ENCODE assay signal across 22 cellular contexts in genomic region chr9:92978345-92978875, GRCh38. TPM values are rescaled to one million over a fixed set of nuclear protein-coding genes. Genes with fewer than 3 reads are reported as not detected.
A peak's percentile ranks its signal among the peaks of the same experiment; 100 is the strongest.
DNase-seq lines count a peak whose midpoint lies in the region; ATAC-seq and TF ChIP-seq lines count a peak whose summit lies in the region.
"Had no signal": no experiment of that assay in that cellular context is flagged by ENCODE, and none has a peak within 500 bp of the region (broad histone marks: within the 10 kb centered on the region; RNA-seq: fewer than 3 reads in every experiment).

No MANE protein-coding gene starts in this region.

- peaks cover 85% of the 10 kb centered on the region for H3K4me1 Mint-ChIP-seq in stimulated activated naive CD8-positive, alpha-beta T cell treated with anti-CD3 and anti-CD28 coated beads, Interleukin-15, Interleukin-2, amounts not matched to agents 100 ng/mL and 50 ng/mL, for 24 hours (ENCODE audit: low read depth)
- peaks cover 79% of the 10 kb centered on the region for H3K4me1 Mint-ChIP-seq in activated CD4-positive, alpha-beta memory T cell treated with anti-CD3 and anti-CD28 coated beads for 36 hours (ENCODE audit: low read depth)
- H3K4me1 Mint-ChIP-seq in effector memory CD8-positive, alpha-beta T cell (ENCODE audit: low read depth in 2 of 2), result peaks cover 57 to 76% of the 10 kb centered on the region in 2 donors

- H3K9me2 ChIP-seq in hepatocyte (replicated peaks; ENCODE audit: insufficient read depth), result no peaks in the 10 kb centered on the region

- no peak for ATAC-seq in stimulated activated naive CD8-positive, alpha-beta T cell treated with anti-CD3 and anti-CD28 coated beads, Interleukin-15, Interleukin-2, amounts not matched to agents 100 U/mL and 50 U/mL, for 24 hours
- peak; percentile 37 for ATAC-seq in effector memory CD8-positive, alpha-beta T cell (replicated peaks)
- ATAC-seq: activated CD8-positive, alpha-beta memory T cell treated with anti-CD3 and anti-CD28 coated beads, Interleukin-2, amount 10 ng/mL, durations not matched to agents 7 days and 5 days; body of pancreas; gastroesophageal sphincter had no signal

- H3K9me3 ChIP-seq in BE2C (no peaks in the 10 kb centered on the region; the same call in 1 of the 2 replicates), hepatocyte (ENCODE audit: low read depth) (peaks cover 2% of the 10 kb centered on the region)
- H3K9me3 ChIP-seq: body of pancreas, gastroesophageal sphincter, Peyer's patch, SJSA1 had no signal

- WGBS in hepatocyte (ENCODE audit: low lambda C conversion rate, missing lambda C conversion rate), result 69% methylated on average over 2 of the region's 4 CpGs

- H3K27ac ChIP-seq in hepatocyte, result no peak overlapping the region
- H3K27ac ChIP-seq: esophagus squamous epithelium, gastroesophageal sphincter, Peyer's patch, SJSA1, tibial nerve had no signal

- no peak overlapping the region for H2AFZ ChIP-seq in hepatocyte

- H3K36me3 ChIP-seq in BE2C (no peaks in the 10 kb centered on the region), hepatocyte (replicated peaks; ENCODE audit: insufficient read depth, low read depth) (no peaks in the 10 kb centered on the region)
- H3K36me3 ChIP-seq: gastroesophageal sphincter, Peyer's patch, SJSA1, tibial nerve had no signal

- H3K9me3 Mint-ChIP-seq in stimulated activated naive CD8-positive, alpha-beta T cell treated with anti-CD3 and anti-CD28 coated beads, Interleukin-15, Interleukin-2, amounts not matched to agents 100 ng/mL and 50 ng/mL, for 24 hours, result peaks cover 4% of the 10 kb centered on the region
- H3K9me3 Mint-ChIP-seq in activated CD4-positive, alpha-beta memory T cell treated with anti-CD3 and anti-CD28 coated beads for 36 hours, result peaks cover 9% of the 10 kb centered on the region
- no peaks in the 10 kb centered on the region for H3K9me3 Mint-ChIP-seq in effector memory CD8-positive, alpha-beta T cell
- H3K9me3 Mint-ChIP-seq: activated B cell treated with CpG ODN at 0.5 μM for 24 hours had no signal

- H3K4me3 ChIP-seq in BE2C (ENCODE audit: low read depth, low read length), result no peak overlapping the region
- H3K4me3 ChIP-seq in hepatocyte, result no peak overlapping the region
- H3K4me3 ChIP-seq: body of pancreas, esophagus squamous epithelium, gastroesophageal sphincter, Peyer's patch, SJSA1, tibial nerve had no signal

- CTCF ChIA-PET in activated CD4-positive, alpha-beta memory T cell treated with anti-CD3 and anti-CD28 coated beads for 36 hours (lab: Charles Lee), result interaction anchor here (0.7 to 2.3 kb wide), 4 partner anchors 9 to 178 kb away, joined by 3 to 8 read pairs (median 4); no protein-coding TSS in a partner anchor

- no peak overlapping the region for H3K4me3 Mint-ChIP-seq in stimulated activated naive CD8-positive, alpha-beta T cell treated with anti-CD3 and anti-CD28 coated beads, Interleukin-15, Interleukin-2, amounts not matched to agents 100 ng/mL and 50 ng/mL, for 24 hours
- no peak overlapping the region for H3K4me3 Mint-ChIP-seq in activated CD4-positive, alpha-beta memory T cell treated with anti-CD3 and anti-CD28 coated beads for 36 hours
- peak overlapping the region; percentile 61 to 62 for H3K4me3 Mint-ChIP-seq in effector memory CD8-positive, alpha-beta T cell
- H3K4me3 Mint-ChIP-seq: activated B cell treated with CpG ODN at 0.5 μM for 24 hours; activated CD8-positive, alpha-beta memory T cell treated with anti-CD3 and anti-CD28 coated beads, Interleukin-2, amount 10 ng/mL, durations not matched to agents 7 days and 5 days; H9 had no signal

- no peak for TF ChIP-seq CTCF in BE2C (IDR thresholded peaks at IDR 0.05; ENCODE audit: low read depth, low read length)
- no peak for TF ChIP-seq CTCF in hepatocyte (IDR thresholded peaks at IDR 0.05; ENCODE audit: poor library complexity)

- no peaks in the 10 kb centered on the region for H4K20me1 ChIP-seq in hepatocyte (ENCODE audit: insufficient read depth, poor library complexity, severe bottlenecking)

- H3K4me1 ChIP-seq in BE2C (no peaks in the 10 kb centered on the region), hepatocyte (ENCODE audit: insufficient read depth) (peaks cover 13% of the 10 kb centered on the region)
- H3K4me1 ChIP-seq: SJSA1 had no signal

- H3K27ac Mint-ChIP-seq in stimulated activated naive CD8-positive, alpha-beta T cell treated with anti-CD3 and anti-CD28 coated beads, Interleukin-15, Interleukin-2, amounts not matched to agents 100 ng/mL and 50 ng/mL, for 24 hours, result peak overlapping the region; percentile 89
- H3K27ac Mint-ChIP-seq in activated CD4-positive, alpha-beta memory T cell treated with anti-CD3 and anti-CD28 coated beads for 36 hours, result peak overlapping the region; percentile 90
- H3K27ac Mint-ChIP-seq in effector memory CD8-positive, alpha-beta T cell, result peak overlapping the region; percentile 83 to 90
- H3K27ac Mint-ChIP-seq: H9 had no signal

- H3K79me2 ChIP-seq in hepatocyte, result no peaks in the 10 kb centered on the region

- H3K36me3 Mint-ChIP-seq in stimulated activated naive CD8-positive, alpha-beta T cell treated with anti-CD3 and anti-CD28 coated beads, Interleukin-15, Interleukin-2, amounts not matched to agents 100 ng/mL and 50 ng/mL, for 24 hours (ENCODE audit: low read depth), result peaks cover 68% of the 10 kb centered on the region
- peaks cover 55% of the 10 kb centered on the region for H3K36me3 Mint-ChIP-seq in activated CD4-positive, alpha-beta memory T cell treated with anti-CD3 and anti-CD28 coated beads for 36 hours
- peaks cover 69% of the 10 kb centered on the region for H3K36me3 Mint-ChIP-seq in effector memory CD8-positive, alpha-beta T cell (ENCODE audit: insufficient read depth)

- intact Hi-C loops in activated CD4-positive, alpha-beta memory T cell treated with anti-CD3 and anti-CD28 coated beads for 36 hours (cut with micrococcal nuclease), result no loop called here

- H3K27me3 Mint-ChIP-seq in stimulated activated naive CD8-positive, alpha-beta T cell treated with anti-CD3 and anti-CD28 coated beads, Interleukin-15, Interleukin-2, amounts not matched to agents 100 ng/mL and 50 ng/mL, for 24 hours, result no peaks in the 10 kb centered on the region
- no peaks in the 10 kb centered on the region for H3K27me3 Mint-ChIP-seq in activated CD4-positive, alpha-beta memory T cell treated with anti-CD3 and anti-CD28 coated beads for 36 hours
- no peaks in the 10 kb centered on the region for H3K27me3 Mint-ChIP-seq in effector memory CD8-positive, alpha-beta T cell
- H3K27me3 Mint-ChIP-seq: activated B cell treated with CpG ODN at 0.5 μM for 24 hours; activated CD8-positive, alpha-beta memory T cell treated with anti-CD3 and anti-CD28 coated beads, Interleukin-2, amount 10 ng/mL, durations not matched to agents 7 days and 5 days had no signal

- H3K4me2 ChIP-seq in hepatocyte, result no peak overlapping the region

- POLR2A ChIA-PET in activated CD4-positive, alpha-beta memory T cell treated with anti-CD3 and anti-CD28 coated beads for 36 hours (lab: Charles Lee), result interaction anchor here (0.6 kb wide), 1 partner anchor 15 kb away, joined by 3 read pairs; no protein-coding TSS in a partner anchor

- DNase-seq in stimulated activated naive CD8-positive, alpha-beta T cell treated with anti-CD3 and anti-CD28 coated beads, Interleukin-15, Interleukin-2, amounts not matched to agents 100 U/mL and 50 U/mL, for 24 hours, result no peak
- DNase-seq in activated CD4-positive, alpha-beta memory T cell treated with anti-CD3 and anti-CD28 coated beads for 36 hours, result no peak
- DNase-seq in effector memory CD8-positive, alpha-beta T cell, result no peak
- no peak for DNase-seq in NCI-H1436 treated with DMSO at 0.1 percent for 48 hours (lab: John Stamatoyannopoulos, UW)
- no peak for DNase-seq in BE2C
- DNase-seq in hepatocyte (ENCODE audit: low spot score), result no peak
- DNase-seq: activated B cell treated with CpG ODN at 0.5 μM for 24 hours; activated CD8-positive, alpha-beta memory T cell treated with anti-CD3 and anti-CD28 coated beads, Interleukin-2, amount 10 ng/mL, durations not matched to agents 7 days and 5 days; body of pancreas; effector CD8-positive, alpha-beta T cell; esophagus squamous epithelium; H9; mesenchymal stem cell; MM.1S; NCI-H187; NCI-H2227 treated with DMSO at 0.1 percent for 48 hours; stimulated activated naive CD4-positive, alpha-beta T cell treated with Interleukin-2 at 50 U/mL for 16 hours had no signal

- H3K27me3 ChIP-seq in BE2C (no peaks in the 10 kb centered on the region), hepatocyte (no peaks in the 10 kb centered on the region)
- H3K27me3 ChIP-seq: body of pancreas, esophagus squamous epithelium, gastroesophageal sphincter, Peyer's patch, tibial nerve had no signal

RNA-seq across cellular contexts. Expression of gene FGD3, which starts 31.1 kb away (rescaled TPM):
- 10 to 100 TPM; 41.3 to 47.7 TPM for total RNA-seq in activated CD4-positive, alpha-beta memory T cell treated with anti-CD3 and anti-CD28 coated beads for 36 hours
- polyA plus RNA-seq in BE2C (2012; ENCODE audit: insufficient read depth, insufficient read length, low read depth), result 0.66 TPM
- total RNA-seq in hepatocyte, result 5.8 and 6.3 TPM in 2 replicates
- 4.1 and 6.5 TPM in 2 replicates for polyA plus RNA-seq in hepatocyte
- total RNA-seq: SJSA1 had no signal

Comparison
In these comparisons a context has a peak if more than half of its experiments do, and no peak if none do; other contexts are left out.
1. H3K4me3 Mint-ChIP-seq: peak in effector memory CD8-positive, alpha-beta T cell (2 of 2); none in stimulated activated naive CD8-positive, alpha-beta T cell treated with anti-CD3 and anti-CD28 coated beads, Interleukin-15, Interleukin-2, amounts not matched to agents 100 ng/mL and 50 ng/mL, for 24 hours (single experiment) and activated CD4-positive, alpha-beta memory T cell treated with anti-CD3 and anti-CD28 coated beads for 36 hours (single experiment).
2. Peak in every context shown above with its lines, with median percentiles within 50 percentile points of each other: H3K27ac Mint-ChIP-seq.